Comparison of ENCODE assay signal across 27 cellular contexts in the genomic region with DNA sequence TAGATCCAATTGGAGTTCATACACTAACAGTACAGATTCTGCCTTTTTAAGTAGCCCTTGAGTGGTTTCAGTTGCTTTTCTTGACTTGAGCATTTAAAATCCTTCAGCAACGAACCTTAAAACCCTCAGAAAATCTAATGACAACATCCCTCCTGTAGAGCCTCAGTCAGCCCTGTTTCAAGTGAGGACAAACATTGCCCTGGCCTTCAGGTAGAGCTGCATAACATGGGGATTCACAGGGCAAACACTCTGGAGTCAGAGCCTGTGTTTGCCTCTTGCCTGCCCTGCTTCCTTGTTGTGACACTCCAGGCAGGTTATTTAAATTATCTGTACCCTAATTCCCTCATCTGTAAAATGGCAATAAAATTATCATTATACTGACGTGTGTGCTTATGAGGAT.
"Had no signal": no experiment of that assay in that cellular context is flagged by ENCODE, and none has a peak within 500 bp of the region (broad histone marks: within the 10 kb centered on the region; RNA-seq: fewer than 3 reads in every experiment).

No MANE protein-coding gene starts in this region.

- ATAC-seq: activated CD4-positive, alpha-beta T cell treated with anti-CD3 and anti-CD28 coated beads for 36 hours; activated naive CD4-positive, alpha-beta T cell treated with anti-CD3 and anti-CD28 coated beads, Interleukin-2, amount 50 U/mL, for 72 hours; activated T-helper 17 cell treated with anti-CD3 and anti-CD28 coated beads, Interleukin-2, amount 50 U/mL, for 72 hours; effector memory CD8-positive, alpha-beta T cell; heart left ventricle; left cardiac atrium; right cardiac atrium; stimulated activated naive CD8-positive, alpha-beta T cell treated with anti-CD3 and anti-CD28 coated beads, Interleukin-15, Interleukin-2, amounts not matched to agents 100 U/mL and 50 U/mL, for 24 hours had no signal

- H3K9me3 ChIP-seq: heart left ventricle, thyroid gland had no signal

- H3K27ac ChIP-seq: dorsolateral prefrontal cortex, heart left ventricle, parathyroid adenoma, thyroid gland had no signal

- DNase-seq: activated B cell treated with CpG ODN at 0.5 μM for 24 hours; activated CD4-positive, alpha-beta T cell treated with anti-CD3 and anti-CD28 coated beads for 36 hours; activated CD4-positive, alpha-beta T cell treated with anti-CD3 and anti-CD28 coated beads, Interleukin-2, amount 50 U/mL, for 4 hours; activated CD8-positive, alpha-beta memory T cell treated with anti-CD3 and anti-CD28 coated beads for 24 hours; activated CD8-positive, alpha-beta memory T cell treated with anti-CD3 and anti-CD28 coated beads, Interleukin-2, amount 50 U/mL, for 4 hours; activated T-cell treated with anti-CD3 and anti-CD28 coated beads, Interleukin-2, amount 50 U/mL, for 24 hours; aorta; central memory CD4-positive, alpha-beta T cell; dorsolateral prefrontal cortex; effector memory CD8-positive, alpha-beta T cell; heart left ventricle; left cardiac atrium; naive B cell; nucleus accumbens; right cardiac atrium; stimulated activated CD4-positive, alpha-beta T cell treated with anti-CD3 and anti-CD28 coated beads, Interleukin-12 subunit alpha, Interleukin-12 subunit beta, amount 100 ng/mL, for 4 hours; stimulated activated CD4-positive, alpha-beta T cell treated with anti-CD3 and anti-CD28 coated beads, Interleukin-4, amount 100 ng/mL, for 4 hours; stimulated activated naive CD8-positive, alpha-beta T cell treated with anti-CD3 and anti-CD28 coated beads, Interleukin-15, Interleukin-2, amounts not matched to agents 100 U/mL and 50 U/mL, for 24 hours; T1000; thyroid gland had no signal

- H3K4me3 ChIP-seq: dorsolateral prefrontal cortex, heart left ventricle, thyroid gland had no signal

- FAIRE-seq: colon, endothelial cell of umbilical vein, islet of Langerhans, urothelium cell line had no signal

- H3K4me1 ChIP-seq: parathyroid adenoma, thyroid gland had no signal

- H3K36me3 ChIP-seq: heart left ventricle, thyroid gland had no signal

- H3K27me3 ChIP-seq: thyroid gland had no signal
